In the genomic region with DNA sequence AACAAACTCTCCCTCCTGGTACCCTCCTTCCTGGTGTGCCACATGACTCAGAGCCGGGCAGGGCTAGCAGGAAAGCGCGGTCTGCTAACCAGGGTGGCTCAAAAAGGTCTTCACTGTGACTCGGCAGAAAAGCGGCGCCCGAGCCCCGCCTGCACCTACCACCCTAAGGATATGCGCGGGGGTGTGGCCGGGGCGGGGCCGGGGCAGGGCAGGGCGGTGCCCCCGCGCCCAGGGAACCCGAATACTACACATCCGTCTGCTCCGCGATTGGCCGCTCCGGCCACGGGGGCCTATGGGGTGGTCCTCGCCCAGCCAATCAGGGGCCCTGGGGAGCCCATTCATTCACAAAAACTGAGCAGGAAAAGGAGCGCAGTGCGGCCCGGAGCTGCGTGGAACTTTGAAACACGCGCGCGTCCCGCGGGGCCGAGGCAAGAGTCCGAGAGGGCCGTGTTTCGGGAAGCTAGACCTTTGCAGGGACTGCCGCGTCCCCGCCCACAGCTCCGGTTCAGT, we compare ENCODE assay signal across 8 cellular contexts. TPM values are rescaled to one million over a fixed set of nuclear protein-coding genes. Genes with fewer than 3 reads are reported as not detected.
A peak's percentile ranks its signal among the peaks of the same experiment; 100 is the strongest.
DNase-seq lines count a peak whose midpoint lies in the region; TF ChIP-seq lines count a peak whose summit lies in the region.

No MANE protein-coding gene starts in this region.

- H3K4me3 ChIP-seq in endodermal cell (ENCODE audit: low read length) (peak overlapping the region; percentile 88), mesodermal cell (ENCODE audit: extremely low read depth, insufficient read depth, low read length, poor library complexity, severe bottlenecking) (peak overlapping the region; percentile 69)

- peak overlapping the region; percentile 81 for H3K27ac ChIP-seq in endodermal cell (ENCODE audit: low read depth, low read length)
- peak overlapping the region; percentile 83 for H3K27ac ChIP-seq in mesodermal cell (ENCODE audit: low read depth, low read length, severe bottlenecking)

- peak; percentile 87 for DNase-seq in COR-L47 (lab: John Stamatoyannopoulos, UW)
- DNase-seq in GM20000 (ENCODE audit: low spot score) = peak; percentile 97
- DNase-seq in HS-27A (ENCODE audit: low read depth) = peak; percentile 88
- peak; percentile 74 for DNase-seq in NK-92 (lab: John Stamatoyannopoulos, UW; ENCODE audit: unreplicated experiment)
- DNase-seq in activated CD8-positive, alpha-beta memory T cell treated with anti-CD3 and anti-CD28 coated beads for 24 hours = peak; percentile 98
- peak; percentile 99 for DNase-seq in endodermal cell
- DNase-seq in stimulated activated CD8-positive, alpha-beta memory T cell treated with anti-CD3 and anti-CD28 coated beads, Interleukin-15, amount 100 ng/mL, for 1 hour (ENCODE audit: low read depth) = peak; percentile 75

- TF ChIP-seq CTCF in GM20000 (IDR thresholded peaks at IDR 0.05; ENCODE audit: extremely low read depth, missing control alignments) (no peak), endodermal cell (conservative IDR thresholded peaks at IDR 0.05) (no peak)

- H3K9ac ChIP-seq in endodermal cell (ENCODE audit: extremely low read depth, low read length, poor library complexity, severe bottlenecking) = peak overlapping the region; percentile 44

- H3K4me3 Mint-ChIP-seq in endodermal cell = peak overlapping the region; percentile 81

- no peaks in the 10 kb centered on the region for H3K9me3 Mint-ChIP-seq in endodermal cell

- H3K4me1 Mint-ChIP-seq in endodermal cell = peaks cover 36% of the 10 kb centered on the region

- peak overlapping the region; percentile 97 for H3K27ac Mint-ChIP-seq in endodermal cell

- H3K36me3 Mint-ChIP-seq in endodermal cell (ENCODE audit: low read depth) = peaks cover 31% of the 10 kb centered on the region

- H3K9me3 ChIP-seq in endodermal cell (ENCODE audit: control insufficient read depth, low read length) (no peaks in the 10 kb centered on the region), mesodermal cell (ENCODE audit: control insufficient read depth, low read length) (no peaks in the 10 kb centered on the region)

- peaks cover 23% of the 10 kb centered on the region for H3K36me3 ChIP-seq in endodermal cell (ENCODE audit: control insufficient read depth, insufficient read depth, low read length)
- peaks cover 41% of the 10 kb centered on the region for H3K36me3 ChIP-seq in mesodermal cell (ENCODE audit: control insufficient read depth, insufficient read depth, low read length)

- H3K4me1 ChIP-seq in endodermal cell (ENCODE audit: control insufficient read depth, insufficient read depth, low read length) (peaks cover 11% of the 10 kb centered on the region), mesodermal cell (ENCODE audit: control insufficient read depth, insufficient read depth, low read length, poor library complexity, severe bottlenecking) (peaks cover 5% of the 10 kb centered on the region)

- WGBS in endodermal cell (ENCODE audit: insufficient coverage in 1 of 2, insufficient read length in 1 of 2), 2 experiments = 0 to 1% methylated on average over 15 to 42 of the region's 42 CpGs
- 0 to 1% methylated on average over 37 to 38 of the region's 42 CpGs for WGBS in mesodermal cell (ENCODE audit: insufficient coverage in 2 of 2), 2 experiments

- no peaks in the 10 kb centered on the region for H3K27me3 ChIP-seq in endodermal cell (ENCODE audit: control insufficient read depth, insufficient read depth, low read length, poor library complexity, severe bottlenecking)

- peaks cover 9% of the 10 kb centered on the region for H3K27me3 Mint-ChIP-seq in endodermal cell (ENCODE audit: insufficient read depth)

RNA-seq across cellular contexts. Expression of a gene that starts 1.7 kb away (rescaled TPM):
- total RNA-seq in endodermal cell = 10 to 100 TPM; 29.1 to 39.6 TPM
- 35.6 TPM for polyA plus RNA-seq in endodermal cell (2013, experiment 1 of 2)
- 29.0 TPM for polyA plus RNA-seq in endodermal cell (2013, experiment 2 of 2)
- 17.9 TPM for polyA plus RNA-seq in mesodermal cell (2013, experiment 1 of 2)
- polyA plus RNA-seq in mesodermal cell (2013, experiment 2 of 2) = 15.1 TPM

Comparison
In these comparisons a context has a peak if more than half of its experiments do, and no peak if none do; other contexts are left out.
1. Peak in every context shown above with its lines: DNase-seq, H3K4me3 ChIP-seq and H3K27ac ChIP-seq.